ENCODE assay signal across 8 cellular contexts in the genomic region with DNA sequence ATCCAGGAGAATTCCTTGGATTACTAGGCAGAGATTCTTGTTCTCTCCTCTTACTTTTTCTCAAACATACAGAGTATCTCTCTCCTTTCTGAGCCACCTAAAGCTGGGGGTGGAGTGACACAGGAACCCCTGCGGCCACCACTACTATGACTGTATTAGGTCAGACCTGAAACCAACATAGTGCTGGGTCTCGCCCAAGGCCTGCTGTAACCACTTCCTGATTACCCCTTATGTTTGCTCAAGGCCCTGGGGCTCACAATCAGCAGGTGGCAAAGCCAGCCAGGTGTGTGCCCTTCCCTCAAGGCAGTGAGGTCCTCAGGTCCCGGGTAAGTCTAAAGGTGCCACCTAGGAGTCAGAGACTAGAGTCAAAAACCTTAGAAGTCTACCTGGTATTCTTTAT.
DNase-seq lines count a peak whose midpoint lies in the region; ATAC-seq and TF ChIP-seq lines count a peak whose summit lies in the region.

No MANE protein-coding gene starts in this region.

- H3K4me3 Mint-ChIP-seq in activated CD8-positive, alpha-beta memory T cell treated with anti-CD3 and anti-CD28 coated beads, Interleukin-2, amount 10 ng/mL, durations not matched to agents 7 days and 5 days, result no peak overlapping the region

- peak; percentile 95 for ATAC-seq in GM19452 (IDR thresholded peaks at IDR 0.05; ENCODE audit: unreplicated experiment)
- peak; percentile 96 for ATAC-seq in HG02973 (IDR thresholded peaks at IDR 0.05; ENCODE audit: unreplicated experiment)
- ATAC-seq in sciatic nerve, result no peak
- ATAC-seq in activated CD8-positive, alpha-beta memory T cell treated with anti-CD3 and anti-CD28 coated beads, Interleukin-2, amount 10 ng/mL, durations not matched to agents 7 days and 5 days, result no peak

- no peaks in the 10 kb centered on the region for H3K27me3 Mint-ChIP-seq in activated CD8-positive, alpha-beta memory T cell treated with anti-CD3 and anti-CD28 coated beads, Interleukin-2, amount 10 ng/mL, durations not matched to agents 7 days and 5 days

- no peak overlapping the region for H3K4me3 ChIP-seq in GM12864 (ENCODE audit: low read depth, low read length)

- CTCF ChIA-PET in activated CD8-positive, alpha-beta memory T cell treated with anti-CD3 and anti-CD28 coated beads, Interleukin-2, amount 10 ng/mL, durations not matched to agents 7 days and 5 days (lab: Charles Lee), result no interaction called here

- H3K9me3 Mint-ChIP-seq in activated CD8-positive, alpha-beta memory T cell treated with anti-CD3 and anti-CD28 coated beads, Interleukin-2, amount 10 ng/mL, durations not matched to agents 7 days and 5 days (ENCODE audit: low read depth), result peaks cover 5% of the 10 kb centered on the region

- no peaks in the 10 kb centered on the region for H3K36me3 Mint-ChIP-seq in activated CD8-positive, alpha-beta memory T cell treated with anti-CD3 and anti-CD28 coated beads, Interleukin-2, amount 10 ng/mL, durations not matched to agents 7 days and 5 days

- intact Hi-C loops in sciatic nerve (cut with DNase I), result no loop called here

- no peaks in the 10 kb centered on the region for H3K4me1 Mint-ChIP-seq in activated CD8-positive, alpha-beta memory T cell treated with anti-CD3 and anti-CD28 coated beads, Interleukin-2, amount 10 ng/mL, durations not matched to agents 7 days and 5 days

- no peak for TF ChIP-seq CTCF in GM12864 (IDR thresholded peaks at IDR 0.05; ENCODE audit: low read depth, low read length, missing control alignments)

- DNase-seq in GM12864 (ENCODE audit: low read depth) (peak; percentile 83), NCI-H69 (lab: John Stamatoyannopoulos, UW) (peak; percentile 41), NCI-H1694 (lab: John Stamatoyannopoulos, UW) (no peak), sciatic nerve (ENCODE audit: low spot score) (no peak)
- DNase-seq in stimulated activated CD4-positive, alpha-beta T cell treated with anti-CD3 and anti-CD28 coated beads, Interleukin-2, amount 100 ng/mL, for 48 hours, result no peak
- no peak for DNase-seq in activated CD8-positive, alpha-beta memory T cell treated with anti-CD3 and anti-CD28 coated beads, Interleukin-2, amount 10 ng/mL, durations not matched to agents 7 days and 5 days

- H3K27ac Mint-ChIP-seq in activated CD8-positive, alpha-beta memory T cell treated with anti-CD3 and anti-CD28 coated beads, Interleukin-2, amount 10 ng/mL, durations not matched to agents 7 days and 5 days, result no peak overlapping the region

Comparison
In these comparisons a context has a peak if more than half of its experiments do, and no peak if none do; other contexts are left out.
1. DNase-seq: peak in GM12864 (single experiment) and NCI-H69 (single experiment); none in NCI-H1694 (single experiment), sciatic nerve (single experiment), stimulated activated CD4-positive, alpha-beta T cell treated with anti-CD3 and anti-CD28 coated beads, Interleukin-2, amount 100 ng/mL, for 48 hours (0 of 2) and activated CD8-positive, alpha-beta memory T cell treated with anti-CD3 and anti-CD28 coated beads, Interleukin-2, amount 10 ng/mL, durations not matched to agents 7 days and 5 days (single experiment).
2. ATAC-seq: peak in GM19452 (single experiment) and HG02973 (single experiment); none in sciatic nerve (single experiment) and activated CD8-positive, alpha-beta memory T cell treated with anti-CD3 and anti-CD28 coated beads, Interleukin-2, amount 10 ng/mL, durations not matched to agents 7 days and 5 days (single experiment).